19 cellular contexts compared by ENCODE assay signal in the genomic region with DNA sequence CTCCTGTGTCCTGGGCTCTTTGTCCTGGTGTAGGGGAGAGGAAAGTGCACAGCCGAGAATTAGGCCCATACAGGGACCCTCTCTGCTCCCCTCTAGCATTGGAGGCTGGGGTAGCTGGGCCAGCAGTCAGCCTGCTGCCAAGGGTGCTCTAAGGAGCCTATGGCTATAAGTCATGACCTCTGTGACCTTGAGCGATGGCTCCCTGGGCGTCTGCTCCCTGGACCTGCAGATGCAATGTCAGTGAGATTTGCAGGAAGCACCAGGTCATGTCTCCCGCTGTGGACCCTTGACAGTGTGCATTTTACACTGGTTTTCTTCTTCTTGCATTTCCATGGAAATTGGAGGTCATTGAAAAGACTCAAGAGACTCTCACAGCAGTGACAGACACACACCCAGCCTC.
A peak's percentile ranks its signal among the peaks of the same experiment; 100 is the strongest.
DNase-seq lines count a peak whose midpoint lies in the region; ATAC-seq, FAIRE-seq and TF ChIP-seq lines count a peak whose summit lies in the region.
"Had no signal": no experiment of that assay in that cellular context is flagged by ENCODE, and none has a peak within 500 bp of the region (broad histone marks: within the 10 kb centered on the region; RNA-seq: fewer than 3 reads in every experiment).

No MANE protein-coding gene starts in this region.

- H4K20me1 ChIP-seq in osteoblast (ENCODE audit: insufficient read depth, low read length), result no peaks in the 10 kb centered on the region

- no peaks in the 10 kb centered on the region for H3K4me1 ChIP-seq in kidney (ENCODE audit: control insufficient read depth in 1 of 2, insufficient read depth in 1 of 2, low read depth in 1 of 2, low read length in 2 of 2)
- H3K4me1 ChIP-seq in osteoblast (ENCODE audit: insufficient read depth, low read length), result no peaks in the 10 kb centered on the region
- H3K4me1 ChIP-seq: A549, Caco-2 had no signal

- FAIRE-seq in kidney (lab: Jason Lieb, UNC), result no peak
- FAIRE-seq: A549, D721Med, G401.6, GM12891 had no signal

- no peak overlapping the region for H3K4me3 ChIP-seq in kidney (ENCODE audit: low read length in 2 of 2)
- H3K4me3 ChIP-seq in osteoblast (ENCODE audit: insufficient read depth, low read length), result no peak overlapping the region
- H3K4me3 ChIP-seq: A549; BLaER1 treated with 17β-estradiol and CSF1 and Interleukin-3, amounts not matched to agents 10 nM and 100 nM had no signal

- no peaks in the 10 kb centered on the region for H3K79me2 ChIP-seq in osteoblast (ENCODE audit: insufficient read depth, low read length)

- no peak overlapping the region for H3K9ac ChIP-seq in kidney (ENCODE audit: low read length in 2 of 2)
- H3K9ac ChIP-seq: BLaER1 treated with 17β-estradiol and CSF1 and Interleukin-3, amounts not matched to agents 10 nM and 100 nM had no signal

- H3K36me3 ChIP-seq in kidney (ENCODE audit: control insufficient read depth in 1 of 2, insufficient read depth in 2 of 2, low read length in 2 of 2) (no peaks in the 10 kb centered on the region), osteoblast (ENCODE audit: insufficient read depth, low read length) (no peaks in the 10 kb centered on the region)

- H2AFZ ChIP-seq in osteoblast (ENCODE audit: low read length), result no peak overlapping the region

- ATAC-seq in GM18867 (IDR thresholded peaks at IDR 0.05; ENCODE audit: unreplicated experiment), result no peak
- ATAC-seq: A549; CD8-positive, alpha-beta T cell had no signal

- peaks cover 0 to 2% of the 10 kb centered on the region in 2 donors for H3K9me3 ChIP-seq in kidney (ENCODE audit: control insufficient read depth in 1 of 2, low read length in 2 of 2)
- peaks cover 3% of the 10 kb centered on the region for H3K9me3 ChIP-seq in osteoblast (ENCODE audit: low read depth, low read length)
- H3K9me3 ChIP-seq: A549; BLaER1 treated with 17β-estradiol and CSF1 and Interleukin-3, amounts not matched to agents 10 nM and 100 nM; Caco-2 had no signal

- no peak overlapping the region for H3K4me2 ChIP-seq in osteoblast (ENCODE audit: insufficient read depth, low read length)
- H3K4me2 ChIP-seq: A549; BLaER1 treated with 17β-estradiol and CSF1 and Interleukin-3, amounts not matched to agents 10 nM and 100 nM had no signal

- DNase-seq in kidney (peak; percentile 21), osteoblast (ENCODE audit: insufficient read length, low spot score, missing footprints) (peak; percentile 75), A172 (ENCODE audit: low spot score) (no peak), T-helper 2 cell (no peak)
- DNase-seq: 8988T; AML-193; Caco-2; Calu3; CD4-positive, alpha-beta T cell; CD8-positive, alpha-beta T cell; DMS79 treated with DMSO at 0.1 percent for 48 hours; GF-D8 had no signal

- H3K27me3 ChIP-seq in osteoblast (ENCODE audit: insufficient read depth, low read length), result peaks cover 26% of the 10 kb centered on the region
- H3K27me3 ChIP-seq: BLaER1 treated with 17β-estradiol and CSF1 and Interleukin-3, amounts not matched to agents 10 nM and 100 nM had no signal

- TF ChIP-seq CTCF in kidney (IDR thresholded peaks at IDR 0.05; ENCODE audit: borderline replicate concordance, extremely low read depth, insufficient read depth), result no peak
- TF ChIP-seq CTCF in osteoblast (IDR thresholded peaks at IDR 0.05; ENCODE audit: extremely low read depth, low read depth, low read length), result no peak

- H3K27ac ChIP-seq in kidney (ENCODE audit: low read depth in 2 of 2, low read length in 2 of 2) (no peak overlapping the region), osteoblast (ENCODE audit: low read depth, low read length) (no peak overlapping the region)
- H3K27ac ChIP-seq: A549; BLaER1 treated with 17β-estradiol and CSF1 and Interleukin-3, amounts not matched to agents 10 nM and 100 nM; C4-2B had no signal

- intact Hi-C loops in kidney (cut with DNase I), result no loop called here

Comparison
In these comparisons a context has a peak if more than half of its experiments do, and no peak if none do; other contexts are left out.
1. DNase-seq: peak in kidney (single experiment) and osteoblast (single experiment); none in A172 (single experiment) and T-helper 2 cell (0 of 5).